In genomic region chr3:191882289-191882688, GRCh38 we compare ENCODE assay signal across 21 cellular contexts.
DNase-seq lines count a peak whose midpoint lies in the region; ATAC-seq, FAIRE-seq and TF ChIP-seq lines count a peak whose summit lies in the region.
"Had no signal": no experiment of that assay in that cellular context is flagged by ENCODE, and none has a peak within 500 bp of the region (broad histone marks: within the 10 kb centered on the region; RNA-seq: fewer than 3 reads in every experiment).

No MANE protein-coding gene starts in this region.

- no peak overlapping the region for H3K4me3 ChIP-seq in RWPE2 (ENCODE audit: severe bottlenecking)
- H3K4me3 ChIP-seq: BLaER1, gastrocnemius medialis, HAP-1 had no signal

- no peaks in the 10 kb centered on the region for H3K36me3 ChIP-seq in RWPE2 (ENCODE audit: low read depth)
- H3K36me3 ChIP-seq: BLaER1, gastrocnemius medialis, HAP-1 had no signal

- no peak overlapping the region for H3K27ac ChIP-seq in RWPE2 (ENCODE audit: poor library complexity, severe bottlenecking)
- H3K27ac ChIP-seq: BLaER1, gastrocnemius medialis had no signal

- H3K27me3 ChIP-seq in RWPE2 (ENCODE audit: insufficient read depth, poor library complexity, severe bottlenecking): no peaks in the 10 kb centered on the region
- H3K27me3 ChIP-seq: BLaER1, gastrocnemius medialis had no signal

- no peaks in the 10 kb centered on the region for H3K4me1 ChIP-seq in RWPE2 (ENCODE audit: insufficient read depth, poor library complexity, severe bottlenecking)
- H3K4me1 ChIP-seq: BLaER1, gastrocnemius medialis, HAP-1 had no signal

- no peak for TF ChIP-seq CTCF in RWPE2 (IDR thresholded peaks at IDR 0.05; ENCODE audit: poor library complexity, severe bottlenecking)

- H3K9me3 ChIP-seq in RWPE2 (ENCODE audit: severe bottlenecking): no peaks in the 10 kb centered on the region
- H3K9me3 ChIP-seq: BLaER1, gastrocnemius medialis, HAP-1 had no signal

- no peak for DNase-seq in H54 (ENCODE audit: insufficient read length, low spot score)
- DNase-seq in RWPE2 (ENCODE audit: low spot score): no peak
- no peak for DNase-seq in left cardiac atrium
- peak; percentile 47 for DNase-seq in renal cortical epithelial cell (ENCODE audit: low read depth)
- DNase-seq in HUDEP-2 (lab: John Stamatoyannopoulos, UW; ENCODE audit: unreplicated experiment in 76 of 76): no peak
- DNase-seq in sciatic nerve (ENCODE audit: low spot score): no peak
- DNase-seq: activated CD8-positive, alpha-beta T cell treated with anti-CD3 and anti-CD28 coated beads, Interleukin-2, amount 10 ng/mL, durations not matched to agents 7 days and 5 days; cerebellar nuclear complex; DMS 273 treated with DMSO at 0.1 percent for 48 hours; gastrocnemius medialis; IMR-90; midbrain; NCI-H1048; NCI-H2107; NCI-H526 treated with DMSO at 0.1 percent for 48 hours; stimulated activated CD4-positive, alpha-beta T cell treated with anti-CD3 and anti-CD28 coated beads, Interleukin-4, amount 100 ng/mL, for 1 hour had no signal

- peak; percentile 55; the same call in 2 of the 3 replicates for ATAC-seq in RWPE2 (ENCODE audit: low read depth)
- ATAC-seq in left cardiac atrium: peak; percentile 39 to 55
- ATAC-seq in GM19328 (IDR thresholded peaks at IDR 0.05; ENCODE audit: unreplicated experiment): no peak
- no peak for ATAC-seq in sciatic nerve
- ATAC-seq: activated CD8-positive, alpha-beta T cell treated with anti-CD3 and anti-CD28 coated beads, Interleukin-2, amount 10 ng/mL, durations not matched to agents 7 days and 5 days; gastrocnemius medialis had no signal

- intact Hi-C loops in left cardiac atrium (cut with DNase I): no loop called here
- intact Hi-C loops in sciatic nerve (cut with DNase I): no loop called here

- peak; percentile 74 for FAIRE-seq in H54 (lab: Jason Lieb, UNC)
- FAIRE-seq: endometrium, GM18507 had no signal

- TF ChIP-seq POLR2A in H54 (IDR thresholded peaks at IDR 0.05; ENCODE audit: low read depth, low read length): no peak

Comparison
In these comparisons a context has a peak if more than half of its experiments do, and no peak if none do; other contexts are left out.
1. ATAC-seq: peak in RWPE2 (single experiment) and left cardiac atrium (2 of 2); none in GM19328 (single experiment) and sciatic nerve (single experiment).